8 cellular contexts compared by ENCODE assay signal in the genomic region with DNA sequence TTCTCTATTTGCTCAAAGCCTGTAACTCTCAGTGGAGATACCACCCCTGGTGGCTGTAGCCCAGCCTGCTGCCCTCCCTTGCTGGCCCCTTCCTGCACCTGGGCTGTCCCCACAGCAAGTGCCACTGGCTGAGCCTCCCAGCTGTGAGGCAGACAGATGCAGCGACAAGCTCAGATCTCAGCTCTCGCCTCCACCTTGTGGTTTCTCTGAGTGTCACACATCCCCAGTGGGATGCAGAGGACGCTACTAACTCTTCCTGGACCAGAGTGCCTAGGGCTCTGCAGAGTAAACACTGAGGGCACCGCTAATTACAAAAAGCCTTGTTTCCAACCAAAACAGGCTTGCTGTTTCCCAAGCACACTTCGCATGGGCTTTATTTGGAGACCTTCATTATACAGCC. TPM values are rescaled to one million over a fixed set of nuclear protein-coding genes. Genes with fewer than 3 reads are reported as not detected.
A peak's percentile ranks its signal among the peaks of the same experiment; 100 is the strongest.
DNase-seq lines count a peak whose midpoint lies in the region; ATAC-seq, FAIRE-seq and TF ChIP-seq lines count a peak whose summit lies in the region.

No MANE protein-coding gene starts in this region.

- H4K20me1 ChIP-seq in endothelial cell of umbilical vein (replicated peaks; ENCODE audit: control insufficient read depth, extremely low read depth, insufficient read depth, low read length), result no peaks in the 10 kb centered on the region

- H3K27me3 Mint-ChIP-seq in stimulated activated memory B cell treated with anti-CD40 and anti-IgM and Interleukin-4, amounts not matched to agents 10 μg/mL and 1 μg/mL and 100 μg/mL, for 72 hours, result no peaks in the 10 kb centered on the region

- H3K79me2 ChIP-seq in endothelial cell of umbilical vein (ENCODE audit: control insufficient read depth, insufficient read depth, low read length), result no peaks in the 10 kb centered on the region

- no peak for DNase-seq in AG04449 (ENCODE audit: low read depth, low spot score)
- DNase-seq in GM13977 (ENCODE audit: low spot score), result peak; percentile 62
- peak; percentile 14 for DNase-seq in RPMI7951 (ENCODE audit: low read depth)
- DNase-seq in endothelial cell of umbilical vein (ENCODE audit: low read depth, low spot score), result no peak
- no peak for DNase-seq in thyroid gland
- DNase-seq in activated CD4-positive, CD25-positive, alpha-beta regulatory T cell treated with anti-CD3 and anti-CD28 coated beads, Interleukin-2, amount 50 U/mL, for 72 hours, result no peak

- CTCF ChIA-PET in AG04449 (lab: Yijun Ruan, JAX) (no interaction called here), endothelial cell of umbilical vein (lab: Charles Lee) (interaction anchor here (1.0 to 1.3 kb wide), 3 partner anchors 12 to 41 kb away, joined by 3 to 8 read pairs (median 4); no protein-coding TSS in a partner anchor)

- in situ Hi-C loops in GM13977 (cut with MboI; ENCODE audit: low pct_unique_long_range_greater_than_20kb, low sequenced_read_pairs, unreplicated experiment), result no loop called here

- no TSS peak for BruUV-seq in endothelial cell of umbilical vein (replicated peaks; lab: Mats Ljungman, UMichigan)

- H3K4me3 ChIP-seq in AG04449 (ENCODE audit: low read depth, low read length) (no peak overlapping the region), endothelial cell of umbilical vein (replicated peaks in 1 of 3; ENCODE audit: insufficient read depth in 1 of 3, low read depth in 1 of 3, low read length in 3 of 3) (no peak overlapping the region), thyroid gland (replicated peaks in 1 of 3) (no peak overlapping the region)

- no peaks in the 10 kb centered on the region for H3K27me3 ChIP-seq in endothelial cell of umbilical vein (ENCODE audit: control insufficient read depth in 2 of 2, insufficient read depth in 2 of 2, low read length in 2 of 2)
- no peaks in the 10 kb centered on the region for H3K27me3 ChIP-seq in thyroid gland

- no peak overlapping the region for H3K4me3 Mint-ChIP-seq in stimulated activated memory B cell treated with anti-CD40 and anti-IgM and Interleukin-4, amounts not matched to agents 10 μg/mL and 1 μg/mL and 100 μg/mL, for 72 hours

- H3K36me3 ChIP-seq in endothelial cell of umbilical vein (ENCODE audit: control insufficient read depth in 2 of 2, extremely low read depth in 1 of 2, insufficient read depth in 2 of 2, low read length in 2 of 2), result no peaks in the 10 kb centered on the region
- H3K36me3 ChIP-seq in thyroid gland, result no peaks in the 10 kb centered on the region

- H2AFZ ChIP-seq in endothelial cell of umbilical vein (ENCODE audit: low read depth, low read length), result no peak overlapping the region

- dilution Hi-C loops in endothelial cell of umbilical vein (cut with MboI; ENCODE audit: extremely low pct_ligation_motif_present, low sequenced_read_pairs), result no loop called here

- no peaks in the 10 kb centered on the region for H3K9me3 Mint-ChIP-seq in stimulated activated memory B cell treated with anti-CD40 and anti-IgM and Interleukin-4, amounts not matched to agents 10 μg/mL and 1 μg/mL and 100 μg/mL, for 72 hours

- peak overlapping the region; percentile 57 for H3K27ac Mint-ChIP-seq in stimulated activated memory B cell treated with anti-CD40 and anti-IgM and Interleukin-4, amounts not matched to agents 10 μg/mL and 1 μg/mL and 100 μg/mL, for 72 hours

- no peak overlapping the region for H3K4me2 ChIP-seq in endothelial cell of umbilical vein (ENCODE audit: insufficient read depth, low read length)

- intact Hi-C loops in endothelial cell of umbilical vein (cut with micrococcal nuclease) (no loop called here), thyroid gland (cut with DNase I) (no loop called here)

- POLR2A ChIA-PET in AG04449 (lab: Yijun Ruan, JAX) (interaction anchor here (0.5 kb wide), 1 partner anchor 1218 kb away, joined by 4 read pairs; no protein-coding TSS in a partner anchor), endothelial cell of umbilical vein (lab: Charles Lee) (no interaction called here)

- H3K9me3 ChIP-seq in endothelial cell of umbilical vein (replicated peaks; ENCODE audit: control insufficient read depth, insufficient read depth, low read length) (no peaks in the 10 kb centered on the region), thyroid gland (no peaks in the 10 kb centered on the region)

- TF ChIP-seq CTCF in AG04449 (IDR thresholded peaks at IDR 0.05; ENCODE audit: insufficient read depth, low read length, missing control alignments) (peak; percentile 18), GM13977 (IDR thresholded peaks at IDR 0.05; ENCODE audit: extremely low read depth, insufficient read depth, missing control alignments) (peak; percentile 59), endothelial cell of umbilical vein (IDR thresholded peaks at IDR 0.05; ENCODE audit: extremely low read depth in 1 of 2, insufficient read depth in 1 of 2, low read depth in 1 of 2, low read length in 2 of 2) (peak; percentile 12 to 17), thyroid gland (IDR thresholded peaks at IDR 0.05) (no peak)

- peaks cover 13% of the 10 kb centered on the region for H3K36me3 Mint-ChIP-seq in stimulated activated memory B cell treated with anti-CD40 and anti-IgM and Interleukin-4, amounts not matched to agents 10 μg/mL and 1 μg/mL and 100 μg/mL, for 72 hours

- TF ChIP-seq POLR2A in endothelial cell of umbilical vein (IDR thresholded peaks at IDR 0.05; ENCODE audit: low read depth, low read length) (no peak), thyroid gland (IDR thresholded peaks at IDR 0.05) (no peak)

- H3K9me1 ChIP-seq in endothelial cell of umbilical vein (replicated peaks; ENCODE audit: control insufficient read depth, extremely low read depth, insufficient read depth, low read length), result no peaks in the 10 kb centered on the region

- H3K27ac ChIP-seq in endothelial cell of umbilical vein (ENCODE audit: insufficient read depth, low read depth, low read length), result no peak overlapping the region
- no peak overlapping the region for H3K27ac ChIP-seq in thyroid gland

- peak; percentile 52 for FAIRE-seq in endothelial cell of umbilical vein (lab: Jason Lieb, UNC)

- no peak overlapping the region for H3K9ac ChIP-seq in endothelial cell of umbilical vein (replicated peaks; ENCODE audit: extremely low read depth, insufficient read depth, low read length)

- ATAC-seq in stimulated activated memory B cell treated with anti-CD40 and anti-IgM and Interleukin-4, amounts not matched to agents 10 μg/mL and 1 μg/mL and 100 μg/mL, for 72 hours, result peak; percentile 69
- ATAC-seq in HG02571 (IDR thresholded peaks at IDR 0.05; ENCODE audit: unreplicated experiment), result no peak

- H3K4me1 ChIP-seq in endothelial cell of umbilical vein (ENCODE audit: control insufficient read depth, extremely low read depth, insufficient read depth, low read length), result no peaks in the 10 kb centered on the region
- peaks cover 0 to 4% of the 10 kb centered on the region in 2 donors for H3K4me1 ChIP-seq in thyroid gland

- 65 to 70% methylated on average over 5 of the region's 5 CpGs for WGBS in thyroid gland, 2 donors

- peaks cover 30% of the 10 kb centered on the region for H3K4me1 Mint-ChIP-seq in stimulated activated memory B cell treated with anti-CD40 and anti-IgM and Interleukin-4, amounts not matched to agents 10 μg/mL and 1 μg/mL and 100 μg/mL, for 72 hours

TF ChIP-seq in endothelial cell of umbilical vein, 7 proteins besides CTCF, POLR2A, EP300 and RAD21:
- TF ChIP-seq FOS (IDR thresholded peaks at IDR 0.05; ENCODE audit: borderline replicate concordance, insufficient read depth, low read length), result no peak
- TF ChIP-seq EZH2 (IDR thresholded peaks at IDR 0.05; ENCODE audit: borderline replicate concordance, low read depth, low read length, severe bottlenecking), result no peak
- TF ChIP-seq MYC (IDR thresholded peaks at IDR 0.05; ENCODE audit: low read depth, low read length), result no peak
- TF ChIP-seq GATA2 (IDR thresholded peaks at IDR 0.05; ENCODE audit: insufficient read depth, insufficient read length, low read depth, low read length), result no peak
- TF ChIP-seq JUN (IDR thresholded peaks at IDR 0.05; ENCODE audit: borderline replicate concordance, insufficient read depth, insufficient read length, low read depth), result no peak
- TF ChIP-seq, protein P1, sequence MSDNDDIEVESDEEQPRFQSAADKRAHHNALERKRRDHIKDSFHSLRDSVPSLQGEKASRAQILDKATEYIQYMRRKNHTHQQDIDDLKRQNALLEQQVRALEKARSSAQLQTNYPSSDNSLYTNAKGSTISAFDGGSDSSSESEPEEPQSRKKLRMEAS (IDR thresholded peaks at IDR 0.05; ENCODE audit: insufficient read depth, insufficient read length), result no peak
- no peak for TF ChIP-seq POLR2AphosphoS5 (IDR thresholded peaks at IDR 0.05; ENCODE audit: insufficient read depth, low read depth, low read length)

RNA-seq across cellular contexts. Expression of a gene that starts 8.9 kb away (rescaled TPM):
- total RNA-seq in RPMI7951 (2014; rRNA removed; shearing (Covaris generic)), result 1.1 and 1.8 TPM in 2 replicates
- total RNA-seq in endothelial cell of umbilical vein (6.2 and 6.5 TPM in 2 replicates), thyroid gland (1 to 10 TPM; 4.1 to 6.7 (median 5.4) TPM)
- polyA plus RNA-seq in endothelial cell of umbilical vein, result 3.1 and 3.7 TPM in 2 replicates
- 3.5 and 3.9 TPM in 2 replicates for polyA plus RNA-seq in endothelial cell of umbilical vein (2011; cell fraction: cytosol; rRNA removed)
- polyA plus RNA-seq in endothelial cell of umbilical vein (2011; cell fraction: nucleus; rRNA removed), result 8.5 TPM in 2 replicates
- polyA plus RNA-seq in endothelial cell of umbilical vein (2012), result 2.9 and 3.3 TPM in 2 replicates
- 3.8 and 11.9 TPM in 2 replicates for polyA minus RNA-seq in endothelial cell of umbilical vein
- polyA minus RNA-seq in endothelial cell of umbilical vein (2011; cell fraction: cytosol; rRNA and poly(A)+ RNA removed), result not detected
- 2.9 and 3.0 TPM in 2 replicates for polyA minus RNA-seq in endothelial cell of umbilical vein (2011; cell fraction: nucleus; rRNA and poly(A)+ RNA removed)

Comparison
In these comparisons a context has a peak if more than half of its experiments do, and no peak if none do; other contexts are left out.
1. DNase-seq: peak in GM13977 (single experiment) and RPMI7951 (single experiment); none in AG04449 (single experiment), endothelial cell of umbilical vein (single experiment), thyroid gland (0 of 2) and activated CD4-positive, CD25-positive, alpha-beta regulatory T cell treated with anti-CD3 and anti-CD28 coated beads, Interleukin-2, amount 50 U/mL, for 72 hours (single experiment).
2. CTCF ChIP-seq: peak in AG04449 (single experiment), GM13977 (single experiment) and endothelial cell of umbilical vein (2 of 2); none in thyroid gland (0 of 6).